Comparison of ENCODE assay signal across 8 cellular contexts in the genomic region with DNA sequence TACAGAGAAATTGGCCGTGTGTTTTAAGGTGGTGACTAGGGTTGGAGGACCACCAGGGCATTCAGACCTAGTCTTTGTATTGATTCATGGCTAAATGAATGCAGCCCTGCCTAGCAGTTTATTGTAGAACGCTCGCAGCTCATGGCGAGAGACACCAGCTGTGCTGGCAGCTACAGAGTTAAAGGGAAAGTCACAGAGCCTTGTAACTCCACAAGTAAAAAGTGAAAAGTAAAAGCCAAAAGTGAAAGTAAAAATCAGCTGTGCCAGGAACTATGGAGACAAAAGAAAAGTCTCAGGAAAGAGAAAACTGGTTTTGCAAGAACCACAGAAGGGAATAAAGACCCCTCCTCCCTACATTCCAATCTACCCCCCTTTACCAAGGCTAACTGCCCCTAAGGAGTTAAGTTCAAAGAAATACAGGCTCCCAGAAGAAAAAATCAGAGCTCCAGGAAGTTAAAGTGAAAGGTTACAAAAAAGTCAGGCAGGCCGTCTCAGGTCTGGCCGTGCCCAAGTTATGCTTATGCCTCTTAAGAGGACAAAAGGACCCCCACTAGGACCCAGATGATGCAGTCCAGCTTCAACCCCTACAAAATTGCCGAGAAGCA.
DNase-seq lines count a peak whose midpoint lies in the region; ATAC-seq and TF ChIP-seq lines count a peak whose summit lies in the region.

No MANE protein-coding gene starts in this region.

- TF ChIP-seq CTCF in RWPE1 (conservative IDR thresholded peaks at IDR 0.05; ENCODE audit: low read depth), result no peak
- TF ChIP-seq CTCF in epithelial cell of esophagus (IDR thresholded peaks at IDR 0.05; ENCODE audit: insufficient read depth, low read depth, low read length, missing control alignments), result no peak

- H3K9ac ChIP-seq in mucosa of rectum (ENCODE audit: low read depth in 1 of 2, low read length in 2 of 2), result peak overlapping the region; percentile 24 to 52

- H3K4me3 ChIP-seq in epithelial cell of esophagus (ENCODE audit: low read length) (peak overlapping the region; percentile 49), mucosa of rectum (ENCODE audit: low read length in 2 of 2) (peak overlapping the region; percentile 49 to 74)

- CTCF ChIA-PET in RWPE1 (lab: Yijun Ruan, JAX), result interaction anchor here (0.6 kb wide), 1 partner anchor 128 kb away, joined by 4 read pairs; no protein-coding TSS in a partner anchor

- H3K4me1 ChIP-seq in mucosa of rectum (ENCODE audit: control insufficient read depth in 2 of 2, insufficient read depth in 2 of 2, low read length in 2 of 2), result peaks cover 3 to 6% of the 10 kb centered on the region in 2 donors

- ATAC-seq in HG02798 (IDR thresholded peaks at IDR 0.05; ENCODE audit: poor library complexity, unreplicated experiment), result no peak

- DNase-seq in stimulated activated CD4-positive, alpha-beta T cell treated with anti-CD3 and anti-CD28 coated beads, Interleukin-15, amount 100 ng/mL, for 24 hours, result peak; percentile 37
- no peak for DNase-seq in stimulated activated CD4-positive, alpha-beta T cell treated with anti-CD3 and anti-CD28 coated beads, Interleukin-2, amount 100 ng/mL, for 48 hours
- DNase-seq in RWPE1 (ENCODE audit: low spot score) (peak; percentile 39), epithelial cell of esophagus (ENCODE audit: low read depth) (peak; percentile 60), NCI-H748 treated with DMSO at 0.1 percent for 48 hours (lab: John Stamatoyannopoulos, UW) (no peak)
- DNase-seq in effector CD8-positive, alpha-beta T cell (lab: John Stamatoyannopoulos, UW), result no peak

- no peaks in the 10 kb centered on the region for H3K36me3 ChIP-seq in mucosa of rectum (ENCODE audit: control insufficient read depth in 2 of 2, insufficient read depth in 2 of 2, low read length in 2 of 2)

- POLR2A ChIA-PET in RWPE1 (lab: Yijun Ruan, JAX; ENCODE audit: low non-redundant PET), result interaction anchor here (1.0 kb wide), 2 partner anchors 52 to 56 kb away, joined by 3 read pairs; no protein-coding TSS in a partner anchor

- H3K27me3 ChIP-seq in mucosa of rectum (ENCODE audit: control insufficient read depth in 2 of 2, insufficient read depth in 2 of 2, low read length in 2 of 2), result no peaks in the 10 kb centered on the region

- no peaks in the 10 kb centered on the region for H3K9me3 ChIP-seq in mucosa of rectum (ENCODE audit: control insufficient read depth in 2 of 2, low read length in 2 of 2)

- H3K27ac ChIP-seq in RWPE1, result peak overlapping the region; percentile 96
- peak overlapping the region; percentile 65 to 69 for H3K27ac ChIP-seq in mucosa of rectum (ENCODE audit: low read depth in 2 of 2, low read length in 2 of 2)

Comparison
In these comparisons a context has a peak if more than half of its experiments do, and no peak if none do; other contexts are left out.
1. DNase-seq: peak in stimulated activated CD4-positive, alpha-beta T cell treated with anti-CD3 and anti-CD28 coated beads, Interleukin-15, amount 100 ng/mL, for 24 hours (single experiment), RWPE1 (single experiment) and epithelial cell of esophagus (single experiment); none in stimulated activated CD4-positive, alpha-beta T cell treated with anti-CD3 and anti-CD28 coated beads, Interleukin-2, amount 100 ng/mL, for 48 hours (0 of 2), effector CD8-positive, alpha-beta T cell (single experiment) and NCI-H748 treated with DMSO at 0.1 percent for 48 hours (single experiment).